20 cellular contexts compared by ENCODE assay signal in the genomic region with DNA sequence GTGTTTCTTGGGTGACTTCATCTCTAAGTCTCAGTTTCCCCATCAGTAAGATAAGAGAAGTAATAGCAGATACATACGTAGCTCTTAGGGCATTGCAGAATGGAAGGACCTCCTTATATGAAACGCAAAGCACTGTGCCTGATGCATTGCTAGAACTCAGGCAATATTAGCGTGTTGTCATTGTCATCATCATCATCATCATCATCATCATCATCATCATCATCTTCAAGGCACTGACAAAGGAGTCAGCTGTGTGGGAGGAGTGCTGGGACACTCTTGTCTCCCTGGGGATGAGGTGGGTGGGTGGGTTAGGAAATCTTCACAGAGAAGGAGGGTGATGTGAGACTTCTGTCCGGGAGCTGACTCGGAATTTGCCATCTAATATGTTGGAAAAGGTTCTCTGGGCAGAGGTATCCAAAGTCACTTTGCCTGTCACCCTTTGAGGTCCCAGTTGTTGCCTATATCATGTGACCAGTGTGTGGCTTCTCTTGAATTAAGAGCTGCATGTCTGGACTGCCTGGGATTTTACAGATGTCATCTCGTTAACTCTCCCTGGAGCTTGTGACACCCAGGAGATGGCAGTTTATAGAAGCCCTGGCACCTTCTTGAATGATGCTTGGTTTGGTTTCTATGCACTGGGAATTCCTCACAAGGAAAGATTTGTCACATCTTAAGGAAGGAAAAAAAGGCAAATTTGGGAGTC. TPM values are rescaled to one million over a fixed set of nuclear protein-coding genes. Genes with fewer than 3 reads are reported as not detected.
DNase-seq lines count a peak whose midpoint lies in the region; ATAC-seq, FAIRE-seq and TF ChIP-seq lines count a peak whose summit lies in the region.
"Had no signal": no experiment of that assay in that cellular context is flagged by ENCODE, and none has a peak within 500 bp of the region (broad histone marks: within the 10 kb centered on the region; RNA-seq: fewer than 3 reads in every experiment).

No MANE protein-coding gene starts in this region.

- peak overlapping the region; percentile 64 for H3K4me2 ChIP-seq in A549

- H3K27ac ChIP-seq in A549 = peak overlapping the region; percentile 64 to 66
- H3K27ac ChIP-seq in dorsolateral prefrontal cortex = peak overlapping the region in 55 of 59 donors; percentile 5 to 95 (median 73)
- H3K27ac ChIP-seq in ovary = peak overlapping the region; percentile 28 to 43

- TF ChIP-seq RAD21 in A549 (conservative IDR thresholded peaks at IDR 0.05 in 1 of 2, IDR thresholded peaks at IDR 0.05 in 1 of 2) = no peak

- H3K36me3 ChIP-seq in ovary (no peaks in the 10 kb centered on the region), MG63 (no peaks in the 10 kb centered on the region)

- CTCF ChIA-PET in A549 (lab: Yijun Ruan, JAX) = interaction anchor here (0.8 to 4.1 kb wide), 14 partner anchors 9 to 325 kb away, joined by 3 to 19 read pairs (median 6); no protein-coding TSS in a partner anchor

- H3K9me3 ChIP-seq in A549 (no peaks in the 10 kb centered on the region), ovary (no peaks in the 10 kb centered on the region), MG63 (no peaks in the 10 kb centered on the region)
- H3K9me3 ChIP-seq: heart left ventricle had no signal

- H3K4me3 ChIP-seq in A549 (no peak overlapping the region), dorsolateral prefrontal cortex (peak overlapping the region in 13 of 59 donors; percentile 2 to 88 (median 14)), ovary (no peak overlapping the region), MG63 (no peak overlapping the region)
- H3K4me3 ChIP-seq: heart left ventricle had no signal

- no peak for FAIRE-seq in A549 (lab: Jason Lieb, UNC)
- FAIRE-seq: colon, D721Med, GM18507, small intestine had no signal

- no peak for TF ChIP-seq CTCF in A549 (IDR thresholded peaks at IDR 0.05)
- TF ChIP-seq CTCF in dorsolateral prefrontal cortex (IDR thresholded peaks at IDR 0.05 in 54 of 56, conservative IDR thresholded peaks at IDR 0.05 in 2 of 56; ENCODE audit: low read depth in 1 of 56, partially characterized antibody in 56 of 56) = no peak
- no peak for TF ChIP-seq CTCF in ovary (IDR thresholded peaks at IDR 0.05)

- DNase-seq in A549 (ENCODE audit: low read depth in 1 of 2, low spot score in 1 of 2) = no peak
- DNase-seq in MV-4-11 (lab: John Stamatoyannopoulos, UW) = peak; percentile 45
- no peak for DNase-seq in dorsolateral prefrontal cortex
- no peak for DNase-seq in ovary
- no peak for DNase-seq in iPS-NIHi7 (ENCODE audit: extremely low spot score)
- no peak for DNase-seq in MG63
- no peak for DNase-seq in NCI-H1694 treated with DMSO at 0.1 percent for 48 hours (lab: John Stamatoyannopoulos, UW)
- DNase-seq: activated CD4-positive, alpha-beta T cell treated with anti-CD3 and anti-CD28 coated beads, Interleukin-2, amount 50 U/mL, for 4 hours; activated T-cell treated with anti-CD3 and anti-CD28 coated beads, Interleukin-2, amount 50 U/mL, for 48 hours; heart left ventricle; NCI-H187; NCI-H510A; small intestine had no signal

- H3K27me3 ChIP-seq in dorsolateral prefrontal cortex = no peaks in the 10 kb centered on the region
- H3K27me3 ChIP-seq in ovary = no peaks in the 10 kb centered on the region
- H3K27me3 ChIP-seq in MG63 = no peaks in the 10 kb centered on the region
- H3K27me3 ChIP-seq: heart left ventricle had no signal

- 91% methylated on average over 6 of the region's 6 CpGs for WGBS in A549 (ENCODE audit: missing lambda C conversion rate)
- 84 to 90% (median 88%) methylated on average over 6 of the region's 6 CpGs for WGBS in ovary, 3 donors

- TF ChIP-seq POLR2A in A549 (IDR thresholded peaks at IDR 0.05; ENCODE audit: low read length) (no peak), ovary (IDR thresholded peaks at IDR 0.05) (no peak)

- H3K4me1 ChIP-seq in A549 = peaks cover 24% of the 10 kb centered on the region
- peaks cover 26% of the 10 kb centered on the region for H3K4me1 ChIP-seq in ovary (ENCODE audit: insufficient read depth)

- ATAC-seq in A549 = peak; percentile 14 to 27
- ATAC-seq in GM21825 (IDR thresholded peaks at IDR 0.05; ENCODE audit: unreplicated experiment) = no peak
- ATAC-seq: stimulated activated memory B cell treated with anti-CD40 and anti-IgM and Interleukin-4, amounts not matched to agents 10 μg/mL and 1 μg/mL and 100 μg/mL, for 72 hours had no signal

- POLR2A ChIA-PET in A549 (lab: Yijun Ruan, JAX) = interaction anchor here (1.1 to 1.3 kb wide), 2 partner anchors 94 to 97 kb away, joined by 3 to 8 read pairs; partner anchors contain the start of gene PLEKHA1

- intact Hi-C loops in dorsolateral prefrontal cortex (cut with DNase I) (loop anchor here (5.0 to 10.0 kb wide), 2 partner anchors 94 to 96 kb away; partner anchors contain the start of gene DMBT1 (in 2 of the 2)), ovary (cut with DNase I) (loop anchor here in 1 of 4 donors (10.0 kb wide), 1 partner anchor 96 kb away; the partner anchor contains the start of gene DMBT1)

- no peak for TF ChIP-seq EP300 in A549 (IDR thresholded peaks at IDR 0.05)
- no peak for TF ChIP-seq EP300 in ovary (IDR thresholded peaks at IDR 0.05)

TF ChIP-seq in A549, 52 proteins besides CTCF, POLR2A, EP300 and RAD21 (continues in another document):
- TF ChIP-seq JUNB (IDR thresholded peaks at IDR 0.05) (no peak), MYC (IDR thresholded peaks at IDR 0.05; ENCODE audit: borderline replicate concordance, low read length) (no peak), KDM5A (IDR thresholded peaks at IDR 0.05) (no peak), CEBPB (IDR thresholded peaks at IDR 0.05) (no peak), HOXB5 (CRISPR knock-in tag; IDR thresholded peaks at IDR 0.05) (no peak), HOXB13 (CRISPR knock-in tag; IDR thresholded peaks at IDR 0.05; ENCODE audit: low read depth) (no peak), E2F6 (IDR thresholded peaks at IDR 0.05; ENCODE audit: borderline replicate concordance, low read depth) (no peak), RNF2 (IDR thresholded peaks at IDR 0.05; ENCODE audit: borderline replicate concordance, low read depth) (no peak), PHF8 (IDR thresholded peaks at IDR 0.05; ENCODE audit: borderline replicate concordance, low read depth) (no peak), RARB (CRISPR knock-in tag; IDR thresholded peaks at IDR 0.05) (no peak), MAFK (IDR thresholded peaks at IDR 0.05; ENCODE audit: partially characterized antibody) (no peak), HMGXB4 (CRISPR knock-in tag; IDR thresholded peaks at IDR 0.05; ENCODE audit: borderline replicate concordance) (no peak), RFX5 (IDR thresholded peaks at IDR 0.05) (no peak), FOSB (CRISPR knock-in tag; IDR thresholded peaks at IDR 0.05) (no peak)
- TF ChIP-seq, protein P1, sequence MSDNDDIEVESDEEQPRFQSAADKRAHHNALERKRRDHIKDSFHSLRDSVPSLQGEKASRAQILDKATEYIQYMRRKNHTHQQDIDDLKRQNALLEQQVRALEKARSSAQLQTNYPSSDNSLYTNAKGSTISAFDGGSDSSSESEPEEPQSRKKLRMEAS (IDR thresholded peaks at IDR 0.05) = no peak
- TF ChIP-seq, protein P2, sequence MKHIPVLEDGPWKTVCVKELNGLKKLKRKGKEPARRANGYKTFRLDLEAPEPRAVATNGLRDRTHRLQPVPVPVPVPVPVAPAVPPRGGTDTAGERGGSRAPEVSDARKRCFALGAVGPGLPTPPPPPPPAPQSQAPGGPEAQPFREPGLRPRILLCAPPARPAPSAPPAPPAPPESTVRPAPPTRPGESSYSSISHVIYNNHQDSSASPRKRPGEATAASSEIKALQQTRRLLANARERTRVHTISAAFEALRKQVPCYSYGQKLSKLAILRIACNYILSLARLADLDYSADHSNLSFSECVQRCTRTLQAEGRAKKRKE (CRISPR knock-in tag; IDR thresholded peaks at IDR 0.05; ENCODE audit: low read depth) = no peak

RNA-seq across cellular contexts. Expression of gene HTRA1, which starts 7.0 kb away (rescaled TPM):
- polyA plus RNA-seq in A549 (2011; rRNA removed) (65.6 and 92.3 TPM in 2 replicates), A549 (2017; fragmentation: RNase III; extraction: RNeasy Plus Mini Kit Qiagen cat#74134 plus additional on column Dnase treatment) (31.9 to 51.5 TPM (median 50.7 TPM) in 3 replicates), ovary (100 to 1,000 TPM; 724 to 947 TPM)
- polyA plus RNA-seq in A549 (2012; cell fraction: cytosol; rRNA removed) = 20.2 and 25.5 TPM in 2 replicates
- polyA plus RNA-seq in A549 (2012; cell fraction: nucleus; rRNA removed) = 17.3 and 28.3 TPM in 2 replicates
- 19.0 and 20.6 TPM in 2 replicates for polyA minus RNA-seq in A549 (2011; rRNA and poly(A)+ RNA removed)
- total RNA-seq in dorsolateral prefrontal cortex (100 to 1,000 TPM; 154 to 492 (median 263) TPM), ovary (100 to 1,000 TPM; 194 to 463 (median 337) TPM)
- total RNA-seq in MG63 (2014; rRNA removed; shearing (Covaris generic); ENCODE audit: low replicate concordance) = 26.0 and 40.8 TPM in 2 replicates

RNA-seq across cellular contexts. Expression of gene ARMS2, which starts 13.9 kb away (rescaled TPM):
- not detected in 2 replicates for polyA plus RNA-seq in A549 (2011; rRNA removed)
- 0.05 TPM in 1 of 2 replicates, not detected in the other for polyA plus RNA-seq in A549 (2012; cell fraction: cytosol; rRNA removed)
- not detected in 2 replicates for polyA plus RNA-seq in A549 (2012; cell fraction: nucleus; rRNA removed)
- polyA plus RNA-seq in A549 (2017; fragmentation: RNase III; extraction: RNeasy Plus Mini Kit Qiagen cat#74134 plus additional on column Dnase treatment) = not detected in 3 replicates
- polyA minus RNA-seq in A549 (2011; rRNA and poly(A)+ RNA removed) = not detected in 2 replicates
- total RNA-seq in dorsolateral prefrontal cortex = 1 to 10 TPM in 1 of 120 experiments, under 1 TPM in 8, not detected in 111; 0.63 to 2.1 (median 0.83) TPM
- total RNA-seq in ovary = not detected
- polyA plus RNA-seq in ovary = not detected
- total RNA-seq in MG63 (2014; rRNA removed; shearing (Covaris generic); ENCODE audit: low replicate concordance) = not detected in 2 replicates
- total RNA-seq: kidney epithelial cell, mononuclear cell had no signal
- polyA plus RNA-seq: heart left ventricle, small intestine had no signal
